25 cellular contexts compared by ENCODE assay signal in the genomic region with DNA sequence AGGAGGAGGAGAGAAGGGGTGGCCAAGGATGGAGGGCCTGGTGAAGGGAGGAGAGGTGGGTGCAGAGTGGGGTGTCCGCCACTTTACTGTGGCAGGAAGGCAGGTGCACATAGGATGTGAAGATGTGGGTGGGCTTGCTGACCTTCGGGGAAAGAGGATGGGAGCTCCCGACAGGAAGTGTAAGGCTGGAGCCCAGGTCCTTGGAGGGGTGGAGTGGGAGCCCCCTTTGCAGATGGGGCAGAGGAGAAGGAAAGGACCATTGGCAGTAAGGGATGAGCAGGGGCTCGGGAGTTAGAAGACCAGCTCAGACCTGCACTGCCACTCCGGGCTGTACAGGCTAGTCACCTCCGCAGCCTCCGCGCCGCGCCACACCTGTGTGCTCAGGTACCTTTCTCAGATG.
"Had no signal": no experiment of that assay in that cellular context is flagged by ENCODE, and none has a peak within 500 bp of the region (broad histone marks: within the 10 kb centered on the region; RNA-seq: fewer than 3 reads in every experiment).

No MANE protein-coding gene starts in this region.

- H3K9me3 ChIP-seq: colonic mucosa, esophagus squamous epithelium, heart right ventricle, left ventricle myocardium inferior, lower lobe of right lung, neutrophil, pancreas, right lobe of liver, thyroid gland, vagina had no signal

- H3K27me3 Mint-ChIP-seq: progenitor cell of endocrine pancreas had no signal

- ATAC-seq: heart right ventricle; left colon; lower lobe of right lung; natural killer cell; pancreas; right lobe of liver; stimulated activated memory B cell treated with anti-CD40 and anti-IgM and Interleukin-4, amounts not matched to agents 10 μg/mL and 1 μg/mL and 100 μg/mL, for 72 hours had no signal

- H3K36me3 Mint-ChIP-seq: natural killer cell; stimulated activated memory B cell treated with anti-CD40 and anti-IgM and Interleukin-4, amounts not matched to agents 10 μg/mL and 1 μg/mL and 100 μg/mL, for 72 hours had no signal

- DNase-seq: colonic mucosa; dermis blood vessel endothelial cell; effector memory CD4-positive, alpha-beta T cell; erythroblast; esophagus squamous epithelium; foreskin melanocyte; glutamatergic neuron; heart right ventricle; hippocampal formation; kidney glomerular epithelial cell; left ventricle myocardium inferior; lower lobe of right lung; natural killer cell; pancreas; right lobe of liver; stimulated activated CD4-positive, alpha-beta T cell treated with anti-CD3 and anti-CD28 coated beads, Interleukin-4, amount 100 ng/mL, for 4 hours; thyroid gland; trophoblast cell had no signal

- H3K27ac ChIP-seq: colonic mucosa, esophagus squamous epithelium, heart right ventricle, left ventricle myocardium inferior, lower lobe of right lung, neutrophil, pancreas, right lobe of liver, thyroid gland, vagina had no signal

- H3K9me3 Mint-ChIP-seq: natural killer cell had no signal

- H3K4me1 Mint-ChIP-seq: natural killer cell; stimulated activated memory B cell treated with anti-CD40 and anti-IgM and Interleukin-4, amounts not matched to agents 10 μg/mL and 1 μg/mL and 100 μg/mL, for 72 hours had no signal

- FAIRE-seq: islet of Langerhans, pancreas had no signal

- H3K4me3 Mint-ChIP-seq: natural killer cell; stimulated activated memory B cell treated with anti-CD40 and anti-IgM and Interleukin-4, amounts not matched to agents 10 μg/mL and 1 μg/mL and 100 μg/mL, for 72 hours; stimulated activated naive CD8-positive, alpha-beta T cell treated with anti-CD3 and anti-CD28 coated beads, Interleukin-15, Interleukin-2, amounts not matched to agents 100 ng/mL and 50 ng/mL, for 24 hours had no signal

- H3K36me3 ChIP-seq: colonic mucosa, neutrophil, right lobe of liver had no signal

- H3K4me1 ChIP-seq: colonic mucosa, esophagus squamous epithelium, heart right ventricle, left ventricle myocardium inferior, lower lobe of right lung, pancreas, right lobe of liver, thyroid gland, vagina had no signal

- H3K27me3 ChIP-seq: colonic mucosa, esophagus squamous epithelium, heart right ventricle, neutrophil, pancreas, right lobe of liver, thyroid gland, vagina had no signal

- H3K4me3 ChIP-seq: colonic mucosa, esophagus squamous epithelium, heart right ventricle, left ventricle myocardium inferior, lower lobe of right lung, pancreas, right lobe of liver, thyroid gland, vagina had no signal

- H3K27ac Mint-ChIP-seq: natural killer cell; progenitor cell of endocrine pancreas; stimulated activated memory B cell treated with anti-CD40 and anti-IgM and Interleukin-4, amounts not matched to agents 10 μg/mL and 1 μg/mL and 100 μg/mL, for 72 hours; stimulated activated naive CD8-positive, alpha-beta T cell treated with anti-CD3 and anti-CD28 coated beads, Interleukin-15, Interleukin-2, amounts not matched to agents 100 ng/mL and 50 ng/mL, for 24 hours had no signal
